ENCODE assay signal across 19 cellular contexts in the genomic region with DNA sequence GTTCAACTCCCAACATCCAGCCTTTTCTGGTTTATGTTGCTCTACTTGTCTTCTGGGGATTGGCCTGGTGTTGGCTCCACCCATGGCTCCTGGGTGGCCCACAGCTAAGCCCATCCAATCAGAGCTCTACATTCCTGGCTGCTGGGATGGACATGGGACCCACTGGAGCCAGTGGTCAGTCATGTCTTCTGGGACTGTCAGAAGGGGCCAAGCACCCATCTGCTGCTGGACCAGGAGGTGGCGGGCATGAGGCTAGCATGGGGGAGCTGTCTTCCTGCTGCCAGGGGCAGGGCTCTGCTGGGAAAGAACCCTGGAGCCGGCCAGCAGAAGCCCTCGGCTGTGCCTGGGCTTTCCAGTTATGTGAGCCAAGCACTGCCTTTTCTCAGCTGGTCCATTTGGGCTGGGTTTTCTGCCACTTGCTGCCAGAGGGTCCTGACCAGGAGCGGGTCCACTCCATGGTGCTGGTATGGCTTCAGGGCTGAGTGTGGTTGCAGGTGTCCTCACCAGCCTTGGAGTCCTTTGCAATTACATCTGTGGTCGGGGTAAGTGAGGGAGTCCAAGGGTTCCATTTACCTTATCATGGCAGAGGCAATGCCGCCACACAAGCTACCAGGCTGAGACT. TPM values are rescaled to one million over a fixed set of nuclear protein-coding genes. Genes with fewer than 3 reads are reported as not detected.
A peak's percentile ranks its signal among the peaks of the same experiment; 100 is the strongest.
DNase-seq lines count a peak whose midpoint lies in the region; ATAC-seq and TF ChIP-seq lines count a peak whose summit lies in the region.
"Had no signal": no experiment of that assay in that cellular context is flagged by ENCODE, and none has a peak within 500 bp of the region (broad histone marks: within the 10 kb centered on the region; RNA-seq: fewer than 3 reads in every experiment).

No MANE protein-coding gene starts in this region.

- H3K4me3 Mint-ChIP-seq in glutamatergic neuron (ENCODE audit: unreplicated experiment): no peak overlapping the region
- H3K4me3 Mint-ChIP-seq: CD4-positive, alpha-beta T cell had no signal

- DNase-seq in heart left ventricle (peak in 3 of 5 donors; percentile 4 to 21 (median 5)), right atrium auricular region (ENCODE audit: low spot score) (no peak), glutamatergic neuron (peak; percentile 5), mucosa of descending colon (peak in 2 of 3 donors; percentile 6 to 25), MM.1S (no peak), NCI-H69 (lab: John Stamatoyannopoulos, UW) (no peak), sciatic nerve (ENCODE audit: low spot score) (no peak)
- DNase-seq: BE2C; Caco-2; CD4-positive, alpha-beta T cell; DMS153; GDM1; IMR-90; NCI-H1417 treated with DMSO at 0.1 percent for 48 hours; NCI-H187 treated with DMSO at 0.1 percent for 48 hours; NCI-H2227 treated with DMSO at 0.1 percent for 48 hours; NCI-H510A treated with DMSO at 0.1 percent for 48 hours; NCI-H82 had no signal

- H3K4me1 ChIP-seq in heart left ventricle (no peaks in the 10 kb centered on the region), right atrium auricular region (no peaks in the 10 kb centered on the region), mucosa of descending colon (ENCODE audit: low read depth) (no peaks in the 10 kb centered on the region), MM.1S (ENCODE audit: low read length) (no peaks in the 10 kb centered on the region)
- H3K4me1 ChIP-seq: BE2C, Caco-2 had no signal

- H3K27ac ChIP-seq in heart left ventricle (no peak overlapping the region), right atrium auricular region (no peak overlapping the region), MM.1S (ENCODE audit: low read length) (no peak overlapping the region)

- H3K36me3 ChIP-seq in heart left ventricle (no peaks in the 10 kb centered on the region), right atrium auricular region (no peaks in the 10 kb centered on the region), mucosa of descending colon (ENCODE audit: low read depth) (no peaks in the 10 kb centered on the region), MM.1S (replicated peaks; ENCODE audit: insufficient read depth, low read length) (no peaks in the 10 kb centered on the region)
- H3K36me3 ChIP-seq: BE2C had no signal

- H3K9me3 Mint-ChIP-seq in glutamatergic neuron (ENCODE audit: unreplicated experiment): peaks cover 5% of the 10 kb centered on the region

- H3K27me3 Mint-ChIP-seq in glutamatergic neuron (ENCODE audit: unreplicated experiment): no peaks in the 10 kb centered on the region

- H3K4me3 ChIP-seq in heart left ventricle (no peak overlapping the region), right atrium auricular region (no peak overlapping the region), mucosa of descending colon (no peak overlapping the region), MM.1S (ENCODE audit: low read length) (no peak overlapping the region)

- no peak for ATAC-seq in heart left ventricle
- no peak for ATAC-seq in mucosa of descending colon
- ATAC-seq in HG03460 (IDR thresholded peaks at IDR 0.05; ENCODE audit: unreplicated experiment): no peak
- no peak for ATAC-seq in sciatic nerve

- no peak for TF ChIP-seq POLR2A in heart left ventricle (IDR thresholded peaks at IDR 0.05)

- no peaks in the 10 kb centered on the region for H3K79me2 ChIP-seq in MM.1S (ENCODE audit: low read length)

- peaks cover 12% of the 10 kb centered on the region for H3K36me3 Mint-ChIP-seq in glutamatergic neuron (ENCODE audit: unreplicated experiment)

- no peak for TF ChIP-seq CTCF in heart left ventricle (IDR thresholded peaks at IDR 0.05)
- TF ChIP-seq CTCF in right atrium auricular region (IDR thresholded peaks at IDR 0.05): no peak
- TF ChIP-seq CTCF in glutamatergic neuron (IDR thresholded peaks at IDR 0.05; ENCODE audit: partially characterized antibody, unreplicated experiment): no peak
- no peak for TF ChIP-seq CTCF in mucosa of descending colon (IDR thresholded peaks at IDR 0.05)
- TF ChIP-seq CTCF in MM.1S (IDR thresholded peaks at IDR 0.05; ENCODE audit: low read length): no peak

- H3K4me2 ChIP-seq in MM.1S (ENCODE audit: low read depth, low read length): no peak overlapping the region

- H3K9me3 ChIP-seq in heart left ventricle (peaks cover 0 to 17% (median 0%) of the 10 kb centered on the region in 12 donors), right atrium auricular region (peaks cover 0 to 7% of the 10 kb centered on the region in 2 donors), mucosa of descending colon (no peaks in the 10 kb centered on the region), MM.1S (replicated peaks; ENCODE audit: insufficient read depth, low read length) (no peaks in the 10 kb centered on the region)
- H3K9me3 ChIP-seq: BE2C, Caco-2 had no signal

- H4K20me1 ChIP-seq in MM.1S (ENCODE audit: insufficient read depth, low read length): no peaks in the 10 kb centered on the region

- H2AFZ ChIP-seq in MM.1S (ENCODE audit: low read length): no peak overlapping the region

- H3F3A ChIP-seq in MM.1S (ENCODE audit: insufficient read depth, low read length): no peaks in the 10 kb centered on the region

- H3K27ac Mint-ChIP-seq in glutamatergic neuron (ENCODE audit: unreplicated experiment): no peak overlapping the region
- H3K27ac Mint-ChIP-seq: CD4-positive, alpha-beta T cell had no signal

- intact Hi-C loops in heart left ventricle (cut with DNase I): no loop called here
- intact Hi-C loops in mucosa of descending colon (cut with DNase I, micrococcal nuclease): no loop called here
- intact Hi-C loops in sciatic nerve (cut with DNase I): no loop called here

- no peak overlapping the region for H3K9ac ChIP-seq in MM.1S (ENCODE audit: low read length)

- no peaks in the 10 kb centered on the region for H3K4me1 Mint-ChIP-seq in glutamatergic neuron (ENCODE audit: low read depth, unreplicated experiment)

- no peaks in the 10 kb centered on the region for H3K9me2 ChIP-seq in MM.1S (replicated peaks; ENCODE audit: insufficient read depth, low read length)

- 88 to 91% (median 89%) methylated on average over 5 to 6 of the region's 6 CpGs for WGBS in heart left ventricle, 4 donors

- H3K27me3 ChIP-seq in heart left ventricle: peaks cover 0 to 13% (median 0%) of the 10 kb centered on the region in 9 donors
- no peaks in the 10 kb centered on the region for H3K27me3 ChIP-seq in right atrium auricular region
- peaks cover 29% of the 10 kb centered on the region for H3K27me3 ChIP-seq in MM.1S (replicated peaks; ENCODE audit: insufficient read depth, low read length)
- H3K27me3 ChIP-seq: BE2C had no signal

RNA-seq across cellular contexts. Expression of gene ZNF469, which starts 17.4 kb away (rescaled TPM):
- 1 to 10 TPM in 5 of 9 donors, under 1 TPM in 4; 0.48 to 2.8 (median 1.0) TPM for total RNA-seq in heart left ventricle
- under 1 TPM; 0.72 to 0.76 TPM for polyA plus RNA-seq in heart left ventricle
- under 1 TPM; 0.56 to 0.83 TPM for total RNA-seq in right atrium auricular region
- 0.56 TPM for total RNA-seq in glutamatergic neuron (ENCODE audit: unreplicated experiment)
- 1 to 10 TPM in 1 of 3 donors, under 1 TPM in 2; 0.35 to 1.4 (median 0.51) TPM for total RNA-seq in mucosa of descending colon
- 2.9 TPM for total RNA-seq in sciatic nerve

Comparison
In these comparisons a context has a peak if more than half of its experiments do, and no peak if none do; other contexts are left out.
1. DNase-seq: peak in heart left ventricle (3 of 5), glutamatergic neuron (single experiment) and mucosa of descending colon (2 of 3); none in right atrium auricular region (single experiment), MM.1S (single experiment), NCI-H69 (single experiment) and sciatic nerve (single experiment).